22 cellular contexts compared by ENCODE assay signal in the genomic region with DNA sequence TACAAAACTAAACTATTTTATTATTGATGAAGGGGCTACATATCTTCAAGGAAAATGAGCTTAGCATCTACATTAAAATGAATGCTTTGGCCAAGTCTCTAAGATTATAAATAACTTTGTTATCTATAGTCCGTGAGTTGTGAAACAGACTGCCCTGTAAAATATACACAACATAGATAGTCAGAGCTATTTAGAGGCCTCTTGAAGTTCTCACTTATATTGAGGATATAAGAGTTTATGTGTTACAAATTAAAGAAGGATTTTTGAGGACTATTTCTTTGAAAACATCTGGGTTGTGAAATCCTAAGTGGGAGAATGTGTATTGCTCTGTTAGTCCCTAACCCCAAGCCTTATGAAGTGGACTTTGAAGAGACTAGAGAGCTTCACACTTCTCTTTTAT.
"Had no signal": no experiment of that assay in that cellular context is flagged by ENCODE, and none has a peak within 500 bp of the region (broad histone marks: within the 10 kb centered on the region; RNA-seq: fewer than 3 reads in every experiment).

No MANE protein-coding gene starts in this region.

- H3K4me1 ChIP-seq: esophagus squamous epithelium, foreskin keratinocyte, gastroesophageal sphincter, parathyroid adenoma, stomach, thyroid gland had no signal

- DNase-seq: cortex of kidney; effector memory CD8-positive, alpha-beta T cell; erythroblast; esophagus squamous epithelium; foreskin keratinocyte; heart left ventricle; hippocampal formation; islet precursor cell; kidney glomerular epithelial cell; mesendoderm; midbrain; naive thymus-derived CD4-positive, alpha-beta T cell; stimulated activated CD4-positive, alpha-beta T cell treated with anti-CD3 and anti-CD28 coated beads, Interleukin-2, amount 100 ng/mL, for 24 hours; stimulated activated CD4-positive, alpha-beta T cell treated with anti-CD3 and anti-CD28 coated beads, Interleukin-4, amount 100 ng/mL, for 24 hours; stimulated activated naive CD4-positive, alpha-beta T cell treated with Interleukin-2 at 50 U/mL for 16 hours; stomach; thyroid gland had no signal

- H3K4me3 ChIP-seq: esophagus squamous epithelium, gastroesophageal sphincter, heart left ventricle, stomach, thyroid gland had no signal

- H3K9ac ChIP-seq: parathyroid adenoma had no signal

- H3K36me3 ChIP-seq: esophagus squamous epithelium, gastroesophageal sphincter, heart left ventricle, neutrophil, stomach, thyroid gland had no signal

- H3K27ac ChIP-seq: esophagus squamous epithelium, foreskin keratinocyte, gastroesophageal sphincter, heart left ventricle, neutrophil, parathyroid adenoma, stomach, thyroid gland had no signal

- H2AFZ ChIP-seq: parathyroid adenoma had no signal

- ATAC-seq: effector memory CD8-positive, alpha-beta T cell; foreskin keratinocyte; gastroesophageal sphincter; naive thymus-derived CD4-positive, alpha-beta T cell; sciatic nerve; stimulated activated effector memory CD8-positive, alpha-beta T cell treated with anti-CD3 and anti-CD28 coated beads, Interleukin-12 subunit alpha, Interleukin-12 subunit beta, amount 100 ng/mL, for 72 hours had no signal

- H3K27me3 ChIP-seq: esophagus squamous epithelium, foreskin keratinocyte, gastroesophageal sphincter, heart left ventricle, neutrophil, stomach, thyroid gland had no signal

- H3K9me3 ChIP-seq: esophagus squamous epithelium, neutrophil, thyroid gland had no signal
